8 cellular contexts compared by ENCODE assay signal in genomic region chr4:153486281-153487151, GRCh38. TPM values are rescaled to one million over a fixed set of nuclear protein-coding genes. Genes with fewer than 3 reads are reported as not detected.
DNase-seq lines count a peak whose midpoint lies in the region; ATAC-seq and TF ChIP-seq lines count a peak whose summit lies in the region.

No MANE protein-coding gene starts in this region.

- no peaks in the 10 kb centered on the region for H3K27me3 ChIP-seq in mammary epithelial cell (ENCODE audit: insufficient read depth, low read length)

- peaks cover 63 to 89% (median 77%) of the 10 kb centered on the region in 3 donors for H3K4me1 Mint-ChIP-seq in naive B cell
- peaks cover 27% of the 10 kb centered on the region for H3K4me1 Mint-ChIP-seq in mesothelial cell of epicardium

- ATAC-seq in naive B cell (ENCODE audit: low read depth in 2 of 2) (no peak), GM21576 (IDR thresholded peaks at IDR 0.05; ENCODE audit: unreplicated experiment) (no peak), HG03439 (IDR thresholded peaks at IDR 0.05; ENCODE audit: unreplicated experiment) (no peak)

- peak overlapping the region; percentile 75 for H3K27ac ChIP-seq in mammary epithelial cell (ENCODE audit: insufficient read depth, low read depth, low read length)

- H3K36me3 Mint-ChIP-seq in naive B cell (no peaks in the 10 kb centered on the region), mesothelial cell of epicardium (no peaks in the 10 kb centered on the region)

- peak overlapping the region in 2 of 3 experiments; percentile 2 to 10 for H3K4me3 ChIP-seq in mammary epithelial cell (replicated peaks in 1 of 3; ENCODE audit: insufficient read depth in 1 of 3, low read depth in 2 of 3, low read length in 3 of 3)

- 7% methylated on average over 11 of the region's 14 CpGs for WGBS in mammary epithelial cell (ENCODE audit: low coverage, missing lambda C conversion rate)

- H3K9me3 Mint-ChIP-seq in naive B cell (no peaks in the 10 kb centered on the region), mesothelial cell of epicardium (no peaks in the 10 kb centered on the region)

- H4K20me1 ChIP-seq in mammary epithelial cell (ENCODE audit: insufficient read depth, low read length), result no peaks in the 10 kb centered on the region

- peaks cover 49% of the 10 kb centered on the region for H3K4me1 ChIP-seq in ES-I3 (ENCODE audit: insufficient read depth, low read length)
- peaks cover 61% of the 10 kb centered on the region for H3K4me1 ChIP-seq in mammary epithelial cell (ENCODE audit: insufficient read depth, low read length)

- H3K36me3 ChIP-seq in ES-I3 (ENCODE audit: insufficient read depth, low read length) (no peaks in the 10 kb centered on the region), mammary epithelial cell (ENCODE audit: insufficient read depth, low read length) (no peaks in the 10 kb centered on the region)

- DNase-seq in NCI-H2196 (lab: John Stamatoyannopoulos, UW; ENCODE audit: unreplicated experiment) (peak; percentile 3), mammary epithelial cell (peak; percentile 97), naive B cell (no peak), superior temporal gyrus (ENCODE audit: extremely low spot score) (no peak), mesothelial cell of epicardium (ENCODE audit: low spot score in 2 of 2, unreplicated experiment in 2 of 2) (no peak)

- peak overlapping the region; percentile 59 for H3K4me2 ChIP-seq in mammary epithelial cell (ENCODE audit: insufficient read depth, low read depth, low read length)

- H3K4me3 Mint-ChIP-seq in naive B cell, result peak overlapping the region; percentile 74 to 96 (median 85)
- H3K4me3 Mint-ChIP-seq in mesothelial cell of epicardium, result no peak overlapping the region

- H3K9ac ChIP-seq in ES-I3 (ENCODE audit: low read depth, low read length), result peak overlapping the region; percentile 12; the same call in 1 of the 2 replicates
- H3K9ac ChIP-seq in mammary epithelial cell (ENCODE audit: insufficient read depth, low read length), result peak overlapping the region; percentile 85

- peak overlapping the region; percentile 81 for H2AFZ ChIP-seq in mammary epithelial cell (ENCODE audit: low read depth, low read length)

- H3K27ac Mint-ChIP-seq in naive B cell, result peak overlapping the region; percentile 92 to 98 (median 96)
- no peak overlapping the region for H3K27ac Mint-ChIP-seq in mesothelial cell of epicardium

- TSS peak; percentile 70 for BruUV-seq in mammary epithelial cell (replicated peaks; lab: Mats Ljungman, UMichigan)

- TF ChIP-seq CTCF in mammary epithelial cell (conservative IDR thresholded peaks at IDR 0.05 in 1 of 2, IDR thresholded peaks at IDR 0.05 in 1 of 2; ENCODE audit: extremely low read depth in 1 of 2, insufficient read depth in 1 of 2, low read depth in 1 of 2, low read length in 2 of 2), result peak in 1 of 2 donors; percentile 8
- TF ChIP-seq CTCF in mesothelial cell of epicardium (IDR thresholded peaks at IDR 0.05; ENCODE audit: unreplicated experiment), result no peak

- dilution Hi-C loops in mammary epithelial cell (cut with HindIII; ENCODE audit: low sequenced_read_pairs), result no loop called here

- CTCF ChIA-PET in mammary epithelial cell (lab: Charles Lee; ENCODE audit: low non-redundant PET), result interaction anchor here (0.6 kb wide), 1 partner anchor 20 kb away, joined by 3 read pairs; no protein-coding TSS in a partner anchor

- in situ Hi-C loops in mammary epithelial cell (cut with MboI; ENCODE audit: low sequenced_read_pairs in 2 of 2), result no loop called here

- H3K27me3 Mint-ChIP-seq in naive B cell, result no peaks in the 10 kb centered on the region
- no peaks in the 10 kb centered on the region for H3K27me3 Mint-ChIP-seq in mesothelial cell of epicardium (ENCODE audit: low read depth)

- intact Hi-C loops in mammary epithelial cell (cut with micrococcal nuclease), result loop anchor here (1.0 kb wide), 1 partner anchor 19 kb away; no protein-coding TSS in a partner anchor

- no peaks in the 10 kb centered on the region for H3K9me3 ChIP-seq in ES-I3 (ENCODE audit: control insufficient read depth, insufficient read depth, low read length)
- H3K9me3 ChIP-seq in mammary epithelial cell (replicated peaks; ENCODE audit: insufficient read depth, low read length), result no peaks in the 10 kb centered on the region

- peaks cover 37% of the 10 kb centered on the region for H3K79me2 ChIP-seq in mammary epithelial cell (ENCODE audit: insufficient read depth, low read length)

RNA-seq across cellular contexts. Expression of gene TMEM131L, which starts 20.4 kb away (rescaled TPM):
- total RNA-seq in mammary epithelial cell, result 10 to 100 TPM; 17.4 to 33.8 TPM
- polyA plus RNA-seq in mammary epithelial cell, result 8.6 TPM
- polyA minus RNA-seq in mammary epithelial cell, result 24.3 TPM
- polyA plus RNA-seq in naive B cell (ENCODE audit: low read depth in 6 of 6), result 10 to 100 TPM; 52.2 to 86.7 (median 68.1) TPM
- total RNA-seq in mesothelial cell of epicardium, result 11.0 to 13.9 TPM (median 11.4 TPM) in 3 replicates

Comparison
In these comparisons a context has a peak if more than half of its experiments do, and no peak if none do; other contexts are left out.
1. DNase-seq: peak in NCI-H2196 (single experiment) and mammary epithelial cell (single experiment); none in naive B cell (single experiment), superior temporal gyrus (single experiment) and mesothelial cell of epicardium (0 of 2).